Comparison of ENCODE assay signal across 5 cellular contexts in genomic region chr16:60717808-60718207, GRCh38.
"Had no signal": no experiment of that assay in that cellular context is flagged by ENCODE, and none has a peak within 500 bp of the region (broad histone marks: within the 10 kb centered on the region; RNA-seq: fewer than 3 reads in every experiment).

No MANE protein-coding gene starts in this region.

- DNase-seq: IMR-90, KBM-7 had no signal

- H3K4me3 ChIP-seq: K562 had no signal

- ATAC-seq: HepG2, K562 had no signal

- H3K27ac ChIP-seq: HL-60 had no signal
